In genomic region chr20:40606237-40606636, GRCh38 we compare ENCODE assay signal across 29 cellular contexts.
"Had no signal": no experiment of that assay in that cellular context is flagged by ENCODE, and none has a peak within 500 bp of the region (broad histone marks: within the 10 kb centered on the region; RNA-seq: fewer than 3 reads in every experiment).

No MANE protein-coding gene starts in this region.

- DNase-seq: activated CD4-positive, alpha-beta memory T cell treated with anti-CD3 and anti-CD28 coated beads for 36 hours; activated CD4-positive, alpha-beta T cell treated with anti-CD3 and anti-CD28 coated beads, Interleukin-2, amount 10 ng/mL, durations not matched to agents 7 days and 5 days; activated CD8-positive, alpha-beta memory T cell treated with anti-CD3 and anti-CD28 coated beads, Interleukin-2, amount 50 U/mL, for 4 hours; activated gamma-delta T cell treated with Interleukin-2 at 50 U/mL for 16 hours; activated naive CD4-positive, alpha-beta T cell treated with anti-CD3 and anti-CD28 coated beads for 36 hours; activated T-cell treated with anti-CD3 and anti-CD28 coated beads for 4 hours; activated T-cell treated with anti-CD3 and anti-CD28 coated beads, Interleukin-2, amount 50 U/mL, for 4 hours; adrenal gland; body of pancreas; Karpas-422; KBM-7; NCI-H1105; NCI-H1417 treated with DMSO at 0.1 percent for 48 hours; NCI-H187 treated with DMSO at 0.1 percent for 48 hours; NCI-H2081; NCI-H2171 treated with DMSO at 0.1 percent for 48 hours; NCI-H2227 treated with DMSO at 0.1 percent for 48 hours; NCI-H510A treated with DMSO at 0.1 percent for 48 hours; NCI-H526 treated with DMSO at 0.1 percent for 48 hours; NCI-H774; SHP77 treated with DMSO at 0.1 percent for 48 hours; SK-N-SH had no signal

- H3K36me3 Mint-ChIP-seq: activated CD4-positive, alpha-beta memory T cell treated with anti-CD3 and anti-CD28 coated beads for 36 hours; activated naive CD4-positive, alpha-beta T cell treated with anti-CD3 and anti-CD28 coated beads, Interleukin-2, amount 50 U/mL, for 72 hours had no signal

- H3K9me3 Mint-ChIP-seq: activated CD4-positive, alpha-beta memory T cell treated with anti-CD3 and anti-CD28 coated beads for 36 hours; activated CD4-positive, alpha-beta T cell treated with anti-CD3 and anti-CD28 coated beads, Interleukin-2, amount 10 ng/mL, durations not matched to agents 7 days and 5 days; activated naive CD4-positive, alpha-beta T cell treated with anti-CD3 and anti-CD28 coated beads for 36 hours; activated naive CD4-positive, alpha-beta T cell treated with anti-CD3 and anti-CD28 coated beads, Interleukin-2, amount 50 U/mL, for 72 hours; activated T-cell treated with anti-CD3 and anti-CD28 coated beads, Interleukin-2, amount 50 U/mL, for 4 hours; activated T-helper 1 cell treated with anti-CD3 and anti-CD28 coated beads, Interleukin-12 subunit alpha, Interleukin-12 subunit beta, Interleukin-2, Interleukin-4 antibody, amounts not matched to agents 30 ng/mL and 10 ng/mL and 1 ng/mL, durations not matched to agents 14 hours and 24 hours and 36 hours; T-helper 1 cell treated with Interleukin-12 subunit alpha and Interleukin-12 subunit beta and Interleukin-4 antibody, amounts not matched to agents 30 μg/mL and 1 μg/mL, for 36 hours; T-helper 2 cell treated with Interferon-gamma antibody and Interleukin-4, amounts not matched to agents 5 μg/mL and 100 μg/mL, for 36 hours had no signal

- H3K27ac Mint-ChIP-seq: activated CD4-positive, alpha-beta memory T cell treated with anti-CD3 and anti-CD28 coated beads for 36 hours; activated CD4-positive, alpha-beta T cell treated with anti-CD3 and anti-CD28 coated beads, Interleukin-2, amount 10 ng/mL, durations not matched to agents 7 days and 5 days; activated naive CD4-positive, alpha-beta T cell treated with anti-CD3 and anti-CD28 coated beads for 36 hours; activated naive CD4-positive, alpha-beta T cell treated with anti-CD3 and anti-CD28 coated beads, Interleukin-2, amount 50 U/mL, for 72 hours; activated T-helper 1 cell treated with anti-CD3 and anti-CD28 coated beads, Interleukin-12 subunit alpha, Interleukin-12 subunit beta, Interleukin-2, Interleukin-4 antibody, amounts not matched to agents 30 ng/mL and 10 ng/mL and 1 ng/mL, durations not matched to agents 14 hours and 24 hours and 36 hours; T-helper 1 cell treated with Interleukin-12 subunit alpha and Interleukin-12 subunit beta and Interleukin-4 antibody, amounts not matched to agents 30 μg/mL and 1 μg/mL, for 36 hours; T-helper 2 cell treated with Interferon-gamma antibody and Interleukin-4, amounts not matched to agents 5 μg/mL and 100 μg/mL, for 36 hours had no signal

- H3K4me2 ChIP-seq: SK-N-SH had no signal

- H3K4me3 ChIP-seq: adrenal gland, body of pancreas, breast epithelium, SJSA1 had no signal

- H3K9ac ChIP-seq: SK-N-SH had no signal

- H3K4me1 Mint-ChIP-seq: activated CD4-positive, alpha-beta T cell treated with anti-CD3 and anti-CD28 coated beads, Interleukin-2, amount 10 ng/mL, durations not matched to agents 7 days and 5 days had no signal

- ATAC-seq: activated naive CD4-positive, alpha-beta T cell treated with anti-CD3 and anti-CD28 coated beads, Interleukin-2, amount 50 U/mL, for 72 hours; activated T-cell treated with anti-CD3 and anti-CD28 coated beads, Interleukin-2, amount 50 U/mL, for 4 hours; body of pancreas; Panc1 had no signal

- H3K4me1 ChIP-seq: adrenal gland, body of pancreas, breast epithelium, SJSA1 had no signal

- H3K27me3 ChIP-seq: adrenal gland, body of pancreas, breast epithelium, SJSA1 had no signal

- H3K36me3 ChIP-seq: adrenal gland, breast epithelium, SJSA1 had no signal

- H3K9me3 ChIP-seq: adrenal gland, body of pancreas, breast epithelium, SJSA1, SK-N-SH had no signal

- H3K4me3 Mint-ChIP-seq: activated CD4-positive, alpha-beta memory T cell treated with anti-CD3 and anti-CD28 coated beads for 36 hours; activated CD4-positive, alpha-beta T cell treated with anti-CD3 and anti-CD28 coated beads, Interleukin-2, amount 10 ng/mL, durations not matched to agents 7 days and 5 days; activated naive CD4-positive, alpha-beta T cell treated with anti-CD3 and anti-CD28 coated beads for 36 hours; activated T-cell treated with anti-CD3 and anti-CD28 coated beads, Interleukin-2, amount 50 U/mL, for 4 hours; activated T-helper 1 cell treated with anti-CD3 and anti-CD28 coated beads, Interleukin-12 subunit alpha, Interleukin-12 subunit beta, Interleukin-2, Interleukin-4 antibody, amounts not matched to agents 30 ng/mL and 10 ng/mL and 1 ng/mL, durations not matched to agents 14 hours and 24 hours and 36 hours; T-helper 1 cell treated with Interleukin-12 subunit alpha and Interleukin-12 subunit beta and Interleukin-4 antibody, amounts not matched to agents 30 μg/mL and 1 μg/mL, for 36 hours; T-helper 2 cell treated with Interferon-gamma antibody and Interleukin-4, amounts not matched to agents 5 μg/mL and 100 μg/mL, for 36 hours had no signal

- H3K27ac ChIP-seq: adrenal gland, body of pancreas, breast epithelium, SJSA1 had no signal
